1 cellular context compared by ENCODE assay signal in genomic region chr9:112717669-112718331, GRCh38.
A peak's percentile ranks its signal among the peaks of the same experiment; 100 is the strongest.
TF ChIP-seq lines count a peak whose summit lies in the region.

TSS of gene INIP (minus strand) at chr9:112718117. CDS start at chr9:112716485, 1,632 bp downstream.

TF ChIP-seq in HepG2, 621 proteins besides CTCF, POLR2A, EP300 and RAD21 (continued from another document and continues in another):
- TF ChIP-seq, protein P1, sequence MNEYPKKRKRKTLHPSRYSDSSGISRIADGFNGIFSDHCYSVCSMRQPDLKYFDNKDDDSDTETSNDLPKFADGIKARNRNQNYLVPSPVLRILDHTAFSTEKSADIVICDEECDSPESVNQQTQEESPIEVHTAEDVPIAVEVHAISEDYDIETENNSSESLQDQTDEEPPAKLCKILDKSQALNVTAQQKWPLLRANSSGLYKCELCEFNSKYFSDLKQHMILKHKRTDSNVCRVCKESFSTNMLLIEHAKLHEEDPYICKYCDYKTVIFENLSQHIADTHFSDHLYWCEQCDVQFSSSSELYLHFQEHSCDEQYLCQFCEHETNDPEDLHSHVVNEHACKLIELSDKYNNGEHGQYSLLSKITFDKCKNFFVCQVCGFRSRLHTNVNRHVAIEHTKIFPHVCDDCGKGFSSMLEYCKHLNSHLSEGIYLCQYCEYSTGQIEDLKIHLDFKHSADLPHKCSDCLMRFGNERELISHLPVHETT (CRISPR knock-in tag; conservative IDR thresholded peaks at IDR 0.05), result no peak
- no peak for TF ChIP-seq ZNF17 (CRISPR knock-in tag; IDR thresholded peaks at IDR 0.05)
- TF ChIP-seq TBX3 (IDR thresholded peaks at IDR 0.05; ENCODE audit: borderline replicate concordance), result no peak
- no peak for TF ChIP-seq ZNF556 (CRISPR knock-in tag; IDR thresholded peaks at IDR 0.05; ENCODE audit: borderline replicate concordance)
- TF ChIP-seq NFRKB (IDR thresholded peaks at IDR 0.05), result no peak
- TF ChIP-seq RBFOX2 (IDR thresholded peaks at IDR 0.05; ENCODE audit: low read depth, low read length), result peak; percentile 61
- TF ChIP-seq ATF3 (CRISPR knock-in tag; IDR thresholded peaks at IDR 0.05), result no peak
- TF ChIP-seq POLR2AphosphoS2 (IDR thresholded peaks at IDR 0.05; ENCODE audit: low read depth, low read length), result no peak
- no peak for TF ChIP-seq JDP2 (CRISPR knock-in tag; IDR thresholded peaks at IDR 0.05; ENCODE audit: borderline replicate concordance)
- no peak for TF ChIP-seq STAT5B (CRISPR knock-in tag; IDR thresholded peaks at IDR 0.05)
- TF ChIP-seq ZNF263 (CRISPR knock-in tag; IDR thresholded peaks at IDR 0.05), result 0 out of 2 replicates have a peak, but pooled peaks have one; percentile 24
- no peak for TF ChIP-seq PHB2 (IDR thresholded peaks at IDR 0.05; ENCODE audit: partially characterized antibody)
- no peak for TF ChIP-seq HNRNPL (IDR thresholded peaks at IDR 0.05; ENCODE audit: low read depth, low read length)
- no peak for TF ChIP-seq ZSCAN31 (CRISPR knock-in tag; IDR thresholded peaks at IDR 0.05; ENCODE audit: low read depth)
- no peak for TF ChIP-seq HIVEP1 (CRISPR knock-in tag; IDR thresholded peaks at IDR 0.05)
- TF ChIP-seq CREB1 (IDR thresholded peaks at IDR 0.05), result peak; percentile 88
- peak; percentile 96 for TF ChIP-seq CREB1 (CRISPR knock-in tag; IDR thresholded peaks at IDR 0.05)
- TF ChIP-seq KMT2B (CRISPR knock-in tag; IDR thresholded peaks at IDR 0.05), result peak; percentile 78; the same call in 1 of the 2 replicates
- TF ChIP-seq, protein P2, sequence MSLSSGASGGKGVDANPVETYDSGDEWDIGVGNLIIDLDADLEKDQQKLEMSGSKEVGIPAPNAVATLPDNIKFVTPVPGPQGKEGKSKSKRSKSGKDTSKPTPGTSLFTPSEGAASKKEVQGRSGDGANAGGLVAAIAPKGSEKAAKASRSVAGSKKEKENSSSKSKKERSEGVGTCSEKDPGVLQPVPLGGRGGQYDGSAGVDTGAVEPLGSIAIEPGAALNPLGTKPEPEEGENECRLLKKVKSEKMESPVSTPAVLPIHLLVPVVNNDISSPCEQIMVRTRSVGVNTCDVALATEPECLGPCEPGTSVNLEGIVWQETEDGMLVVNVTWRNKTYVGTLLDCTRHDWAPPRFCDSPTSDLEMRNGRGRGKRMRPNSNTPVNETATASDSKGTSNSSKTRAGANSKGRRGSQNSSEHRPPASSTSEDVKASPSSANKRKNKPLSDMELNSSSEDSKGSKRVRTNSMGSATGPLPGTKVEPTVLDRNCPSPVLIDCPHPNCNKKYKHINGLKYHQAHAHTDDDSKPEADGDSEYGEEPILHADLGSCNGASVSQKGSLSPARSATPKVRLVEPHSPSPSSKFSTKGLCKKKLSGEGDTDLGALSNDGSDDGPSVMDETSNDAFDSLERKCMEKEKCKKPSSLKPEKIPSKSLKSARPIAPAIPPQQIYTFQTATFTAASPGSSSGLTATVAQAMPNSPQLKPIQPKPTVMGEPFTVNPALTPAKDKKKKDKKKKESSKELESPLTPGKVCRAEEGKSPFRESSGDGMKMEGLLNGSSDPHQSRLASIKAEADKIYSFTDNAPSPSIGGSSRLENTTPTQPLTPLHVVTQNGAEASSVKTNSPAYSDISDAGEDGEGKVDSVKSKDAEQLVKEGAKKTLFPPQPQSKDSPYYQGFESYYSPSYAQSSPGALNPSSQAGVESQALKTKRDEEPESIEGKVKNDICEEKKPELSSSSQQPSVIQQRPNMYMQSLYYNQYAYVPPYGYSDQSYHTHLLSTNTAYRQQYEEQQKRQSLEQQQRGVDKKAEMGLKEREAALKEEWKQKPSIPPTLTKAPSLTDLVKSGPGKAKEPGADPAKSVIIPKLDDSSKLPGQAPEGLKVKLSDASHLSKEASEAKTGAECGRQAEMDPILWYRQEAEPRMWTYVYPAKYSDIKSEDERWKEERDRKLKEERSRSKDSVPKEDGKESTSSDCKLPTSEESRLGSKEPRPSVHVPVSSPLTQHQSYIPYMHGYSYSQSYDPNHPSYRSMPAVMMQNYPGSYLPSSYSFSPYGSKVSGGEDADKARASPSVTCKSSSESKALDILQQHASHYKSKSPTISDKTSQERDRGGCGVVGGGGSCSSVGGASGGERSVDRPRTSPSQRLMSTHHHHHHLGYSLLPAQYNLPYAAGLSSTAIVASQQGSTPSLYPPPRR (CRISPR knock-in tag; IDR thresholded peaks at IDR 0.05; ENCODE audit: borderline replicate concordance), result no peak
- TF ChIP-seq ELF3 (CRISPR knock-in tag; IDR thresholded peaks at IDR 0.05), result peak; percentile 60
- TF ChIP-seq ZNF607 (CRISPR knock-in tag; IDR thresholded peaks at IDR 0.05; ENCODE audit: borderline replicate concordance), result 0 out of 2 replicates have a peak, but pooled peaks have one; percentile 27
- 0 out of 2 replicates have a peak, but pooled peaks have one; percentile 56 for TF ChIP-seq ZFP90 (CRISPR knock-in tag; IDR thresholded peaks at IDR 0.05; ENCODE audit: borderline replicate concordance)
- TF ChIP-seq ZNF552 (CRISPR knock-in tag; IDR thresholded peaks at IDR 0.05; ENCODE audit: borderline replicate concordance), result 0 out of 2 replicates have a peak, but pooled peaks have one; percentile 27
- TF ChIP-seq GZF1 (CRISPR knock-in tag; IDR thresholded peaks at IDR 0.05), result no peak
- TF ChIP-seq SOX13 (IDR thresholded peaks at IDR 0.05), result no peak
- TF ChIP-seq SOX13 (CRISPR knock-in tag; conservative IDR thresholded peaks at IDR 0.05 in 1 of 2, IDR thresholded peaks at IDR 0.05 in 1 of 2), result no peak
- TF ChIP-seq ZNF343 (CRISPR knock-in tag; IDR thresholded peaks at IDR 0.05), result 0 out of 2 replicates have a peak, but pooled peaks have one; percentile 33
- peak; percentile 76 for TF ChIP-seq ZGPAT (CRISPR knock-in tag; IDR thresholded peaks at IDR 0.05)
- no peak for TF ChIP-seq HMGXB3 (CRISPR knock-in tag; IDR thresholded peaks at IDR 0.05; ENCODE audit: borderline replicate concordance)
- no peak for TF ChIP-seq TCF7L2 (IDR thresholded peaks at IDR 0.05; ENCODE audit: low read depth, low read length)
- TF ChIP-seq ZNF121 (CRISPR knock-in tag; IDR thresholded peaks at IDR 0.05), result no peak
- TF ChIP-seq, protein P3, sequence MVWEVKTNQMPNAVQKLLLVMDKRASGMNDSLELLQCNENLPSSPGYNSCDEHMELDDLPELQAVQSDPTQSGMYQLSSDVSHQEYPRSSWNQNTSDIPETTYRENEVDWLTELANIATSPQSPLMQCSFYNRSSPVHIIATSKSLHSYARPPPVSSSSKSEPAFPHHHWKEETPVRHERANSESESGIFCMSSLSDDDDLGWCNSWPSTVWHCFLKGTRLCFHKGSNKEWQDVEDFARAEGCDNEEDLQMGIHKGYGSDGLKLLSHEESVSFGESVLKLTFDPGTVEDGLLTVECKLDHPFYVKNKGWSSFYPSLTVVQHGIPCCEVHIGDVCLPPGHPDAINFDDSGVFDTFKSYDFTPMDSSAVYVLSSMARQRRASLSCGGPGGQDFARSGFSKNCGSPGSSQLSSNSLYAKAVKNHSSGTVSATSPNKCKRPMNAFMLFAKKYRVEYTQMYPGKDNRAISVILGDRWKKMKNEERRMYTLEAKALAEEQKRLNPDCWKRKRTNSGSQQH (CRISPR knock-in tag; IDR thresholded peaks at IDR 0.05; ENCODE audit: low read depth), result no peak
- peak; percentile 44; the same call in 1 of the 2 replicates for TF ChIP-seq HOMEZ (CRISPR knock-in tag; IDR thresholded peaks at IDR 0.05; ENCODE audit: low read depth)
- TF ChIP-seq, protein P4, sequence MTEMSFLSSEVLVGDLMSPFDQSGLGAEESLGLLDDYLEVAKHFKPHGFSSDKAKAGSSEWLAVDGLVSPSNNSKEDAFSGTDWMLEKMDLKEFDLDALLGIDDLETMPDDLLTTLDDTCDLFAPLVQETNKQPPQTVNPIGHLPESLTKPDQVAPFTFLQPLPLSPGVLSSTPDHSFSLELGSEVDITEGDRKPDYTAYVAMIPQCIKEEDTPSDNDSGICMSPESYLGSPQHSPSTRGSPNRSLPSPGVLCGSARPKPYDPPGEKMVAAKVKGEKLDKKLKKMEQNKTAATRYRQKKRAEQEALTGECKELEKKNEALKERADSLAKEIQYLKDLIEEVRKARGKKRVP (CRISPR knock-in tag; IDR thresholded peaks at IDR 0.05), result no peak
- TF ChIP-seq, protein P5, sequence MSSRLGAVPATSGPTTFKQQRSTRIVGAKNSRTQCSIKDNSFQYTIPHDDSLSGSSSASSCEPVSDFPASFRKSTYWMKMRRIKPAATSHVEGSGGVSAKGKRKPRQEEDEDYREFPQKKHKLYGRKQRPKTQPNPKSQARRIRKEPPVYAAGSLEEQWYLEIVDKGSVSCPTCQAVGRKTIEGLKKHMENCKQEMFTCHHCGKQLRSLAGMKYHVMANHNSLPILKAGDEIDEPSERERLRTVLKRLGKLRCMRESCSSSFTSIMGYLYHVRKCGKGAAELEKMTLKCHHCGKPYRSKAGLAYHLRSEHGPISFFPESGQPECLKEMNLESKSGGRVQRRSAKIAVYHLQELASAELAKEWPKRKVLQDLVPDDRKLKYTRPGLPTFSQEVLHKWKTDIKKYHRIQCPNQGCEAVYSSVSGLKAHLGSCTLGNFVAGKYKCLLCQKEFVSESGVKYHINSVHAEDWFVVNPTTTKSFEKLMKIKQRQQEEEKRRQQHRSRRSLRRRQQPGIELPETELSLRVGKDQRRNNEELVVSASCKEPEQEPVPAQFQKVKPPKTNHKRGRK (CRISPR knock-in tag; IDR thresholded peaks at IDR 0.05), result no peak
- TF ChIP-seq, protein P6, sequence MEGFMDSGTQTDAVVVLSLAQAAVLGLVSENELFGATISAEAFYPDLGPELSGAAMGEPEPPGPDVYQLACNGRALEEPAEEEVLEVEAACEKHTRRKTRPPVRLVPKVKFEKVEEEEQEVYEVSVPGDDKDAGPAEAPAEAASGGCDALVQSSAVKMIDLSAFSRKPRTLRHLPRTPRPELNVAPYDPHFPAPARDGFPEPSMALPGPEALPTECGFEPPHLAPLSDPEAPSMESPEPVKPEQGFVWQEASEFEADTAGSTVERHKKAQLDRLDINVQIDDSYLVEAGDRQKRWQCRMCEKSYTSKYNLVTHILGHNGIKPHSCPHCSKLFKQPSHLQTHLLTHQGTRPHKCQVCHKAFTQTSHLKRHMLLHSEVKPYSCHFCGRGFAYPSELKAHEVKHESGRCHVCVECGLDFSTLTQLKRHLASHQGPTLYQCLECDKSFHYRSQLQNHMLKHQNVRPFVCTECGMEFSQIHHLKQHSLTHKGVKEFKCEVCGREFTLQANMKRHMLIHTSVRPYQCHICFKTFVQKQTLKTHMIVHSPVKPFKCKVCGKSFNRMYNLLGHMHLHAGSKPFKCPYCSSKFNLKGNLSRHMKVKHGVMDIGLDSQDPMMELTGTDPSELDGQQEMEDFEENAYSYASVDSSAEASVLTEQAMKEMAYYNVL (CRISPR knock-in tag; IDR thresholded peaks at IDR 0.05; ENCODE audit: borderline replicate concordance), result no peak
- TF ChIP-seq ZNF878 (CRISPR knock-in tag; IDR thresholded peaks at IDR 0.05), result no peak
- TF ChIP-seq PITX1 (CRISPR knock-in tag; IDR thresholded peaks at IDR 0.05), result no peak
- 0 out of 2 replicates have a peak, but pooled peaks have one; percentile 58 for TF ChIP-seq ZNF451 (CRISPR knock-in tag; IDR thresholded peaks at IDR 0.05)
- TF ChIP-seq, protein P7, sequence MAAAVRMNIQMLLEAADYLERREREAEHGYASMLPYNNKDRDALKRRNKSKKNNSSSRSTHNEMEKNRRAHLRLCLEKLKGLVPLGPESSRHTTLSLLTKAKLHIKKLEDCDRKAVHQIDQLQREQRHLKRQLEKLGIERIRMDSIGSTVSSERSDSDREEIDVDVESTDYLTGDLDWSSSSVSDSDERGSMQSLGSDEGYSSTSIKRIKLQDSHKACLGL (CRISPR knock-in tag; IDR thresholded peaks at IDR 0.05), result peak; percentile 44; the same call in 1 of the 2 replicates
- no peak for TF ChIP-seq CHD4 (IDR thresholded peaks at IDR 0.05; ENCODE audit: borderline replicate concordance, low read length)
